ENCODE assay signal across 25 cellular contexts in genomic region chr4:155411546-155411945, GRCh38. TPM values are rescaled to one million over a fixed set of nuclear protein-coding genes. Genes with fewer than 3 reads are reported as not detected.
DNase-seq lines count a peak whose midpoint lies in the region; TF ChIP-seq lines count a peak whose summit lies in the region.
"Had no signal": no experiment of that assay in that cellular context is flagged by ENCODE, and none has a peak within 500 bp of the region (broad histone marks: within the 10 kb centered on the region; RNA-seq: fewer than 3 reads in every experiment).

No MANE protein-coding gene starts in this region.

- H3K4me3 Mint-ChIP-seq in endodermal cell, result no peak overlapping the region
- H3K4me3 Mint-ChIP-seq: B cell; CD4-positive, alpha-beta T cell; CD8-positive, alpha-beta T cell had no signal

- peak; percentile 19 for DNase-seq in Caki2 (ENCODE audit: low read depth)
- DNase-seq in NCI-H526 treated with DMSO at 0.1 percent for 48 hours (lab: John Stamatoyannopoulos, UW), result peak; percentile 59
- peak; percentile 25 for DNase-seq in kidney tubule cell (ENCODE audit: low spot score)
- peak; percentile 54 for DNase-seq in renal cortical epithelial cell (ENCODE audit: low read depth)
- no peak for DNase-seq in brain microvascular endothelial cell
- DNase-seq in NCI-H69 (lab: John Stamatoyannopoulos, UW), result no peak
- no peak for DNase-seq in endodermal cell
- no peak for DNase-seq in activated naive CD4-positive, alpha-beta T cell treated with Interleukin-2 at 50 U/mL for 16 hours
- DNase-seq: AML-193; Caco-2; CD4-positive, alpha-beta T cell; CD8-positive, alpha-beta T cell; DMS 273 treated with DMSO at 0.1 percent for 48 hours; DMS153; DMS53; DMS79; DND-41; EL; GDM1 had no signal

- H3K27ac Mint-ChIP-seq in endodermal cell, result no peak overlapping the region
- H3K27ac Mint-ChIP-seq: B cell; CD4-positive, alpha-beta T cell; CD8-positive, alpha-beta T cell had no signal

- H3K27me3 ChIP-seq in brain microvascular endothelial cell (replicated peaks) (no peaks in the 10 kb centered on the region), endodermal cell (ENCODE audit: control insufficient read depth, insufficient read depth, low read length, poor library complexity, severe bottlenecking) (peaks cover 85% of the 10 kb centered on the region)
- H3K27me3 ChIP-seq: BLaER1 treated with 17β-estradiol and CSF1 and Interleukin-3, amounts not matched to agents 10 nM and 100 nM had no signal

- in situ Hi-C loops in Caki2 (cut with HindIII; ENCODE audit: low pct_unique_long_range_greater_than_20kb, low sequenced_read_pairs), result no loop called here
- in situ Hi-C loops in brain microvascular endothelial cell (cut with HindIII; ENCODE audit: low pct_ligation_motif_present, low sequenced_read_pairs), result no loop called here

- H3K9me3 Mint-ChIP-seq in endodermal cell, result no peaks in the 10 kb centered on the region
- H3K9me3 Mint-ChIP-seq: CD4-positive, alpha-beta T cell; CD8-positive, alpha-beta T cell had no signal

- H3K27me3 Mint-ChIP-seq in endodermal cell (ENCODE audit: insufficient read depth), result peaks cover 63% of the 10 kb centered on the region

- H3K27ac ChIP-seq in brain microvascular endothelial cell, result no peak overlapping the region
- no peak overlapping the region for H3K27ac ChIP-seq in endodermal cell (ENCODE audit: low read depth, low read length)
- H3K27ac ChIP-seq: 22Rv1; A549; BLaER1 treated with 17β-estradiol and CSF1 and Interleukin-3, amounts not matched to agents 10 nM and 100 nM; C4-2B had no signal

- H3K36me3 Mint-ChIP-seq in endodermal cell (ENCODE audit: low read depth), result no peaks in the 10 kb centered on the region
- H3K36me3 Mint-ChIP-seq: CD8-positive, alpha-beta T cell had no signal

- 94 to 95% methylated on average over 2 of the region's 2 CpGs for WGBS in endodermal cell (ENCODE audit: insufficient coverage in 1 of 2, insufficient read length in 1 of 2), 2 experiments

- H3K4me3 ChIP-seq in brain microvascular endothelial cell (ENCODE audit: low read depth, low read length) (no peak overlapping the region), endodermal cell (ENCODE audit: low read length) (no peak overlapping the region)
- H3K4me3 ChIP-seq: A549; BLaER1 treated with 17β-estradiol and CSF1 and Interleukin-3, amounts not matched to agents 10 nM and 100 nM; GM12878 had no signal

- H3K36me3 ChIP-seq in brain microvascular endothelial cell (replicated peaks) (no peaks in the 10 kb centered on the region), endodermal cell (ENCODE audit: control insufficient read depth, insufficient read depth, low read length) (no peaks in the 10 kb centered on the region)
- H3K36me3 ChIP-seq: BLaER1 treated with 17β-estradiol and CSF1 and Interleukin-3, amounts not matched to agents 10 nM and 100 nM had no signal

- H3K9me3 ChIP-seq in endodermal cell (ENCODE audit: control insufficient read depth, low read length), result no peaks in the 10 kb centered on the region
- H3K9me3 ChIP-seq: A549; BLaER1 treated with 17β-estradiol and CSF1 and Interleukin-3, amounts not matched to agents 10 nM and 100 nM; Caco-2 had no signal

- TF ChIP-seq CTCF in brain microvascular endothelial cell (IDR thresholded peaks at IDR 0.05; ENCODE audit: low read depth, low read length, missing control alignments), result no peak
- TF ChIP-seq CTCF in endodermal cell (conservative IDR thresholded peaks at IDR 0.05), result no peak

- H3K9ac ChIP-seq in endodermal cell (ENCODE audit: extremely low read depth, low read length, poor library complexity, severe bottlenecking), result no peak overlapping the region
- H3K9ac ChIP-seq: BLaER1 treated with 17β-estradiol and CSF1 and Interleukin-3, amounts not matched to agents 10 nM and 100 nM had no signal

- peaks cover 6% of the 10 kb centered on the region for H3K4me1 Mint-ChIP-seq in endodermal cell
- H3K4me1 Mint-ChIP-seq: B cell had no signal

- H3K4me1 ChIP-seq in endodermal cell (ENCODE audit: control insufficient read depth, insufficient read depth, low read length), result no peaks in the 10 kb centered on the region
- H3K4me1 ChIP-seq: A549; BLaER1 treated with 17β-estradiol and CSF1 and Interleukin-3, amounts not matched to agents 10 nM and 100 nM; Caco-2 had no signal

RNA-seq across cellular contexts. Expression of gene MAP9, which starts 34.8 kb away (rescaled TPM):
- not detected in 2 replicates for total RNA-seq in Caki2 (2014; rRNA removed; shearing (Covaris generic); ENCODE audit: low replicate concordance)
- total RNA-seq in renal cortical epithelial cell (10.6 and 44.4 TPM in 2 replicates), endodermal cell (10 to 100 TPM; 26.4 to 39.0 TPM)
- 15.9 TPM for polyA plus RNA-seq in endodermal cell (2013, experiment 1 of 2)
- polyA plus RNA-seq in endodermal cell (2013, experiment 2 of 2), result 15.6 TPM
- total RNA-seq: Caco-2 had no signal

Comparison
In these comparisons a context has a peak if more than half of its experiments do, and no peak if none do; other contexts are left out.
1. DNase-seq: peak in Caki2 (single experiment), NCI-H526 treated with DMSO at 0.1 percent for 48 hours (single experiment), kidney tubule cell (single experiment) and renal cortical epithelial cell (single experiment); none in brain microvascular endothelial cell (single experiment), NCI-H69 (single experiment), endodermal cell (single experiment) and activated naive CD4-positive, alpha-beta T cell treated with Interleukin-2 at 50 U/mL for 16 hours (single experiment).
2. RNA of gene MAP9, which starts 34.8 kb away (total RNA-seq): 10.6 to 44.4 TPM in renal cortical epithelial cell and 26.4 to 39.0 TPM in endodermal cell; not detected in Caki2; every median in the first group is over 10 times any median in the second.